ENCODE assay signal across 11 cellular contexts in the genomic region with DNA sequence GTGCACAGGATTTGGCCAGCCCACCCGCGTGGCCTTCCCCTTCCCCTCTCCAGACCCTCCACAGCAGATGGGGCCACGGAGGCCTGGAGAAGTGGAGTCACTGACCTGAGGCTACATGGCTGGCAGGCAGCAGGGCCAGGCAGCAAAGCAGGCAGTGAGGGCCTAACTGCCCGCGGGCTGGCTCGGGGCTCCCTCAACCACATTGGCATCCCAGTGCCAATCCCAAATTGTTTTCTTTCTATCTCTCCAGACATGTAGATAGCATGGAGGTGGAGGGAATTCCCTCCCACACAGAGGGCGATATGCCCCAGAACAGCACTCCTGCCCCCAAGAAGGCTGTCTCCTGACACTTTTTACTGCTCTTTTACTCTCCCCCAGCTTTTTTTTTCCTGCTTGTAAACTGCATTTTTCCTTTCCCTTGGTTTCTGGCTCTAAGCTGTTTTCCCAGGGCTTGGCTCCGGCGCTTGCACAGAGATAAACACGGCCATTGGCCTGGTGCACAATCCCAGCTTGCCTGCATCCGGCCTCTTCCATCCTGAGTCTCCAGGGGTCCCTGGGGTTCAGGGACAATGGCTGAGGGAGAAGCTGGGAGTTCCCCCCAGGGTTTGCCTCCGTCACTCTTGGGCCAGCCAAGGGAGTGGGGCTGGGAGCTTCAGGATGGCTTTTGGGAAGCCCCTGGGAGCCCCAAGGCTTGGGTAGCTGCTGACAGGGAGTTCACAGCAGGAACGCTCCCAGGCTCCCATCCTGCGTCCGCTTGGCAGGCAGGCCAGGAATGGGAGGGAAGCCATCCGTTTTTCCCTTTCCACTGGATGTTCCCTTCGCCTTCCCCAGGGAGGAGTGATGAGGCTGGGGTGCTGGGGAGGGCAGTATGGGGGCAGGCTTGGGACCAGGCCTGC. TPM values are rescaled to one million over a fixed set of nuclear protein-coding genes. Genes with fewer than 3 reads are reported as not detected.
DNase-seq lines count a peak whose midpoint lies in the region; ATAC-seq and TF ChIP-seq lines count a peak whose summit lies in the region.
"Had no signal": no experiment of that assay in that cellular context is flagged by ENCODE, and none has a peak within 500 bp of the region (broad histone marks: within the 10 kb centered on the region; RNA-seq: fewer than 3 reads in every experiment).

No MANE protein-coding gene starts in this region.

- H3K27me3 ChIP-seq in esophagus (ENCODE audit: control insufficient read depth in 1 of 2, insufficient read depth in 2 of 2, low read length in 2 of 2) (no peaks in the 10 kb centered on the region), transverse colon (no peaks in the 10 kb centered on the region)

- peak overlapping the region; percentile 92 to 95 for H3K27ac ChIP-seq in esophagus (ENCODE audit: low read depth in 2 of 2, low read length in 1 of 2)
- H3K27ac ChIP-seq in transverse colon, result peak overlapping the region; percentile 88 to 98 (median 94)

- no peak for TF ChIP-seq EP300 in transverse colon (IDR thresholded peaks at IDR 0.05; ENCODE audit: low read depth)

- H3K36me3 ChIP-seq in esophagus (ENCODE audit: control insufficient read depth in 2 of 2, insufficient read depth in 2 of 2, low read length in 1 of 2), result no peaks in the 10 kb centered on the region
- H3K36me3 ChIP-seq in transverse colon, result no peaks in the 10 kb centered on the region

- WGBS in esophagus, 2 donors, result 39 to 50% methylated on average over 16 to 17 of the region's 17 CpGs
- 41 to 53% methylated on average over 3 to 15 of the region's 17 CpGs for WGBS in transverse colon (ENCODE audit: low coverage in 1 of 2), 2 donors

- H3K27me3 Mint-ChIP-seq in activated T-helper 17 cell treated with anti-CD3 and anti-CD28 coated beads, Interleukin-2, amount 50 U/mL, for 72 hours, result no peaks in the 10 kb centered on the region

- no peaks in the 10 kb centered on the region for H3K36me3 Mint-ChIP-seq in activated T-helper 17 cell treated with anti-CD3 and anti-CD28 coated beads, Interleukin-2, amount 50 U/mL, for 72 hours (ENCODE audit: low read depth)

- H3K4me1 Mint-ChIP-seq in activated T-helper 17 cell treated with anti-CD3 and anti-CD28 coated beads, Interleukin-2, amount 50 U/mL, for 72 hours, result no peaks in the 10 kb centered on the region

- TF ChIP-seq CTCF in transverse colon (IDR thresholded peaks at IDR 0.05) (no peak), GM20000 (IDR thresholded peaks at IDR 0.05; ENCODE audit: extremely low read depth, missing control alignments) (no peak)

- no peak overlapping the region for H3K27ac Mint-ChIP-seq in activated T-helper 17 cell treated with anti-CD3 and anti-CD28 coated beads, Interleukin-2, amount 50 U/mL, for 72 hours

- H3K4me3 Mint-ChIP-seq in activated T-helper 17 cell treated with anti-CD3 and anti-CD28 coated beads, Interleukin-2, amount 50 U/mL, for 72 hours, result no peak overlapping the region

- H3K9me3 Mint-ChIP-seq in activated T-helper 17 cell treated with anti-CD3 and anti-CD28 coated beads, Interleukin-2, amount 50 U/mL, for 72 hours, result no peaks in the 10 kb centered on the region

- peaks cover 11 to 45% of the 10 kb centered on the region in 2 donors for H3K4me1 ChIP-seq in esophagus (ENCODE audit: control insufficient read depth in 2 of 2, insufficient read depth in 2 of 2, low read length in 1 of 2)
- H3K4me1 ChIP-seq in transverse colon, result peaks cover 56 to 72% (median 64%) of the 10 kb centered on the region in 4 donors

- in situ Hi-C loops in transverse colon (cut with MboI; ENCODE audit: low pct_ligation_motif_present in 1 of 4, low pct_unique_long_range_greater_than_20kb in 1 of 4, low sequenced_read_pairs in 3 of 4), result no loop called here

- no peak for ATAC-seq in activated T-helper 17 cell treated with anti-CD3 and anti-CD28 coated beads, Interleukin-2, amount 50 U/mL, for 72 hours (replicated peaks)
- ATAC-seq in GM21390 (IDR thresholded peaks at IDR 0.05; ENCODE audit: unreplicated experiment), result no peak
- ATAC-seq in HG03159 (IDR thresholded peaks at IDR 0.05; ENCODE audit: unreplicated experiment), result no peak
- ATAC-seq: GM12878 had no signal

- no peak overlapping the region for H3K4me3 ChIP-seq in esophagus (ENCODE audit: low read depth in 1 of 2, low read length in 2 of 2)
- no peak overlapping the region for H3K4me3 ChIP-seq in transverse colon
- H3K4me3 ChIP-seq: GM12878 had no signal

- intact Hi-C loops in transverse colon (cut with DNase I; ENCODE audit: low total_unique reads), result no loop called here

- TF ChIP-seq POLR2A in transverse colon (IDR thresholded peaks at IDR 0.05), result no peak

- H3K9me3 ChIP-seq in esophagus (ENCODE audit: control insufficient read depth in 2 of 2, insufficient read depth in 1 of 2, low read depth in 1 of 2, low read length in 1 of 2) (no peaks in the 10 kb centered on the region), transverse colon (no peaks in the 10 kb centered on the region)

- DNase-seq in NCI-H460 (ENCODE audit: extremely low read depth, low read depth) (peak; percentile 30), mucosa of gallbladder (ENCODE audit: low spot score) (peak; percentile 58), transverse colon (peak; percentile 50), GM20000 (ENCODE audit: low spot score) (no peak)
- DNase-seq: activated CD4-positive, alpha-beta T cell treated with anti-CD3 and anti-CD28 coated beads for 4 hours; stimulated activated CD4-positive, alpha-beta T cell treated with anti-CD3 and anti-CD28 coated beads, Interleukin-1b, Interleukin-23, amount 100 ng/mL, for 48 hours had no signal

RNA-seq across cellular contexts. Expression of gene EPHX1, which starts 7.0 kb away (rescaled TPM):
- 139 and 163 TPM in 2 replicates for total RNA-seq in NCI-H460 (2014; rRNA removed; shearing (Covaris generic))
- polyA plus RNA-seq in NCI-H460 (2014; cell fraction: nucleus; rRNA removed), result 229 and 395 TPM in 2 replicates
- polyA plus RNA-seq in esophagus, result 10 to 100 TPM; 62.5 to 90.7 TPM
- total RNA-seq in mucosa of gallbladder (231 TPM), transverse colon (100 to 1,000 TPM in 1 of 4 donors, 10 to 100 TPM in 3; 56.9 to 114 (median 90.6) TPM)
- total RNA-seq in activated T-helper 17 cell treated with anti-CD3 and anti-CD28 coated beads, Interleukin-2, amount 50 U/mL, for 72 hours, result 1 to 10 TPM; 1.5 to 1.7 TPM

RNA-seq across cellular contexts. Expression of gene SRP9, which starts 39.3 kb away (rescaled TPM):
- total RNA-seq in NCI-H460 (2014; rRNA removed; shearing (Covaris generic)), result 497 and 502 TPM in 2 replicates
- polyA plus RNA-seq in NCI-H460 (2014; cell fraction: nucleus; rRNA removed), result 471 and 631 TPM in 2 replicates
- 100 to 1,000 TPM; 129 to 158 TPM for polyA plus RNA-seq in esophagus
- total RNA-seq in mucosa of gallbladder (292 TPM), transverse colon (100 to 1,000 TPM in 2 of 4 donors, 10 to 100 TPM in 2; 42.3 to 208 (median 117) TPM)
- 100 to 1,000 TPM; 209 to 281 TPM for total RNA-seq in activated T-helper 17 cell treated with anti-CD3 and anti-CD28 coated beads, Interleukin-2, amount 50 U/mL, for 72 hours

Comparison
In these comparisons a context has a peak if more than half of its experiments do, and no peak if none do; other contexts are left out.
1. RNA of gene EPHX1, which starts 7.0 kb away (total RNA-seq): 231 TPM in mucosa of gallbladder (single experiment), 139 to 163 TPM in NCI-H460 and 56.9 to 114 TPM in transverse colon; 1.5 to 1.7 TPM in activated T-helper 17 cell treated with anti-CD3 and anti-CD28 coated beads, Interleukin-2, amount 50 U/mL, for 72 hours; every median in the first group is over 10 times any median in the second.